2 cellular contexts compared by ENCODE assay signal in the genomic region with DNA sequence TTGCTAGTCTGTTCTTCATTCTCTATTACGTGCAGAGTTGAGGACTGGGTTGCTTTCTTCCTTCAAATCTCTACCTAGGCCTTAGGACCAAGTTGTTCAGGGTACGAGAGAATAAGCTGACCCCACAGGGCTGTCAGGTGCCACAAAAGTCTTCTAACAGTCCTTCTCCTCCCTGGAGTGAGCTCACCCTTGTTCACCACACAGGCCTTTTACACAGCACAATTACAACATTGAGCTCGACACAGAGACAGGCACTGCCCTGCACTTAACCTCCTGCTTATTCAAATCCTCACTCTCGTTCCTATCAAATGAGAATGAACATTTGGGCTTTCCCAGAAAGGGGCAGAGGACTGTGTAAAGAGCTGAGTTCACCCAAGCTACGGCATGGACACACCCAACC.
TF ChIP-seq lines count a peak whose summit lies in the region.

No MANE protein-coding gene starts in this region.

TF ChIP-seq in SK-N-SH, 30 proteins besides CTCF, POLR2A, EP300 and RAD21 (continued from another document):
- TF ChIP-seq REST (IDR thresholded peaks at IDR 0.05; ENCODE audit: low read depth, low read length) (no peak), RFX5 (IDR thresholded peaks at IDR 0.05; ENCODE audit: low read length) (no peak), USF1 (IDR thresholded peaks at IDR 0.05; ENCODE audit: borderline replicate concordance, low read depth) (no peak), TCF12 (IDR thresholded peaks at IDR 0.05) (no peak), TAF1 (IDR thresholded peaks at IDR 0.05; ENCODE audit: borderline replicate concordance, low read depth, low read length) (no peak)
- TF ChIP-seq, protein P1, sequence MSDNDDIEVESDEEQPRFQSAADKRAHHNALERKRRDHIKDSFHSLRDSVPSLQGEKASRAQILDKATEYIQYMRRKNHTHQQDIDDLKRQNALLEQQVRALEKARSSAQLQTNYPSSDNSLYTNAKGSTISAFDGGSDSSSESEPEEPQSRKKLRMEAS (IDR thresholded peaks at IDR 0.05; ENCODE audit: low read depth), result no peak
TF ChIP-seq in SK-N-SH: peak in this region for 0.

TF ChIP-seq in SK-N-SH treated with all-trans-retinoic acid at 6 μM for 48 hours, 23 proteins besides CTCF, POLR2A, EP300 and RAD21 (continued from another document):
- TF ChIP-seq ZFP30 (CRISPR knock-in tag; IDR thresholded peaks at IDR 0.05) (no peak), PATZ1 (CRISPR knock-in tag; IDR thresholded peaks at IDR 0.05; ENCODE audit: borderline replicate concordance) (no peak), CREB5 (CRISPR knock-in tag; IDR thresholded peaks at IDR 0.05; ENCODE audit: low read depth) (no peak), CSRNP3 (CRISPR knock-in tag; IDR thresholded peaks at IDR 0.05) (no peak), TCF4 (CRISPR knock-in tag; IDR thresholded peaks at IDR 0.05; ENCODE audit: borderline replicate concordance) (no peak), ZNF565 (CRISPR knock-in tag; conservative IDR thresholded peaks at IDR 0.05; ENCODE audit: low read depth) (no peak), ZFP3 (CRISPR knock-in tag; IDR thresholded peaks at IDR 0.05) (no peak), ZC3H10 (CRISPR knock-in tag; IDR thresholded peaks at IDR 0.05) (no peak), BACH2 (CRISPR knock-in tag; IDR thresholded peaks at IDR 0.05; ENCODE audit: borderline replicate concordance) (no peak), ZNF8 (CRISPR knock-in tag; IDR thresholded peaks at IDR 0.05) (no peak), GLIS3 (CRISPR knock-in tag; IDR thresholded peaks at IDR 0.05) (no peak), TOX (CRISPR knock-in tag; IDR thresholded peaks at IDR 0.05; ENCODE audit: borderline replicate concordance) (no peak)
- TF ChIP-seq, protein P2, sequence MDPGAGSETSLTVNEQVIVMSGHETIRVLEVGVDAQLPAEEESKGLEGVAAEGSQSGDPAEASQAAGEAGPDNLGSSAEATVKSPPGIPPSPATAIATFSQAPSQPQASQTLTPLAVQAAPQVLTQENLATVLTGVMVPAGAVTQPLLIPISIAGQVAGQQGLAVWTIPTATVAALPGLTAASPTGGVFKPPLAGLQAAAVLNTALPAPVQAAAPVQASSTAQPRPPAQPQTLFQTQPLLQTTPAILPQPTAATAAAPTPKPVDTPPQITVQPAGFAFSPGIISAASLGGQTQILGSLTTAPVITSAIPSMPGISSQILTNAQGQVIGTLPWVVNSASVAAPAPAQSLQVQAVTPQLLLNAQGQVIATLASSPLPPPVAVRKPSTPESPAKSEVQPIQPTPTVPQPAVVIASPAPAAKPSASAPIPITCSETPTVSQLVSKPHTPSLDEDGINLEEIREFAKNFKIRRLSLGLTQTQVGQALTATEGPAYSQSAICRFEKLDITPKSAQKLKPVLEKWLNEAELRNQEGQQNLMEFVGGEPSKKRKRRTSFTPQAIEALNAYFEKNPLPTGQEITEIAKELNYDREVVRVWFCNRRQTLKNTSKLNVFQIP (CRISPR knock-in tag; IDR thresholded peaks at IDR 0.05; ENCODE audit: borderline replicate concordance, low read depth), result no peak
